Comparison of ENCODE assay signal across 11 cellular contexts in the genomic region with DNA sequence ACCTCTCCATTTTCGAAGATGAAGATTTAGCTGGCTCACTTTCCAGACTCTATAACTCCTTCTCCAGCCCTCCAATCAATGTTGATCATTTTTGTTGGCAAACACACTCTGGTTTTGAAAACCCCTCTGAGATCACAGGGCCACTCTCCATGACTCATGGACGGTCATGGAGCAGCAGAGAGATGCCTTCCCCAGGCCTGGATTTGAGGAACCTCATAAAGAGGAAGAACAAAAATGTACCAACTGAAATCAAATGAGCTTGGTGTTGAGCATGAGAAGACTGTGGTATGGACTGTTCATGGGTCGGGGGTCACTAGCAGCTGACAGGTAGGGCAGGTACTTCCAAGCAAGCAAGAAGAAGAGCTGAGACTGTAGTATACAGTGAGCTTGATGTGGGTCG.
"Had no signal": no experiment of that assay in that cellular context is flagged by ENCODE, and none has a peak within 500 bp of the region (broad histone marks: within the 10 kb centered on the region; RNA-seq: fewer than 3 reads in every experiment).

No MANE protein-coding gene starts in this region.

- H3K4me1 ChIP-seq: esophagus muscularis mucosa, transverse colon had no signal

- DNase-seq: activated CD4-positive, alpha-beta T cell treated with anti-CD3 and anti-CD28 coated beads for 48 hours; activated naive CD4-positive, alpha-beta T cell; glutamatergic neuron; left colon; nucleus accumbens; right cardiac atrium; stimulated activated naive B cell treated with anti-CD40 and anti-IgM and Interleukin-4, amounts not matched to agents 10 μg/mL and 1 μg/mL and 100 μg/mL, for 72 hours; transverse colon had no signal

- H3K4me2 ChIP-seq: smooth muscle cell had no signal

- H3K4me3 ChIP-seq: cardiac muscle cell, esophagus muscularis mucosa, smooth muscle cell, transverse colon had no signal

- H3K36me3 ChIP-seq: cardiac muscle cell, esophagus muscularis mucosa, transverse colon had no signal

- ATAC-seq: left colon; right cardiac atrium; stimulated activated naive B cell treated with anti-CD40 and anti-IgM and Interleukin-4, amounts not matched to agents 10 μg/mL and 1 μg/mL and 100 μg/mL, for 72 hours had no signal

- H3K27me3 ChIP-seq: cardiac muscle cell, esophagus muscularis mucosa, transverse colon had no signal

- H3K9me3 ChIP-seq: esophagus muscularis mucosa, transverse colon had no signal

- H3K27ac ChIP-seq: cardiac muscle cell, esophagus muscularis mucosa, transverse colon had no signal
